1 cellular context compared by ENCODE assay signal in genomic region chr9:97895695-97896332, GRCh38.
TF ChIP-seq lines count a peak whose summit lies in the region.

No MANE protein-coding gene starts in this region.

TF ChIP-seq in H1, 55 proteins besides CTCF, POLR2A, EP300 and RAD21:
- TF ChIP-seq TBP (IDR thresholded peaks at IDR 0.05; ENCODE audit: low read depth, low read length): no peak
- TF ChIP-seq KDM4A (IDR thresholded peaks at IDR 0.05; ENCODE audit: low read depth, low read length, severe bottlenecking): no peak
